ENCODE assay signal across 18 cellular contexts in the genomic region with DNA sequence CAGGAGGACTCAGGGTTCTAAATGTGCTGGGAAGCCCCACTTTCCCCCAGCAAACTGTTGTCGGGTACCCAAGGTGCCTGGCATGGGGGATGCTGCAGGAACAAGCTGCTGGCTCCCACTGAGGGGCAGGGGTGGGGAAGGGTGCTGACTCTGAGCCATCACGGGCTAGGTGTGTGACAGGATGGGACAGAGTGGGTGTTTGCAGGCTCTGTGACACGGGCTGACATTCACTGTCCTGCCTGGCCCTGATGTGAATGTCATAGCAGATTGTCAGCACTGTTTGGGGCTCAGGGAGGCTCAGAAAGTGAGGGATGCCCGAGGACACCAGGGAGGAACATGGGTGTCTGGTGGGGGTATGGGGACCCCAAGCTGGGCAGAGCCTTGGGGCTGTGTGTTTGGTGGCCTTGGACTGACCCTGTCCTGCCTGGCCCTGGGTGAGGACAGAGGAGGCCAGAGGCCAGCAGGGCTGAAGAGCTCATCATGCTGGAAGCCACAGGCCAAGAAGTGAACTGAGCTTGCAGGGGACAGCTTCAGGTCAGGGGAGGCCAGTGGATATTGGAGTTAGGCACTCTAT. TPM values are rescaled to one million over a fixed set of nuclear protein-coding genes. Genes with fewer than 3 reads are reported as not detected.
DNase-seq lines count a peak whose midpoint lies in the region; ATAC-seq and TF ChIP-seq lines count a peak whose summit lies in the region.
"Had no signal": no experiment of that assay in that cellular context is flagged by ENCODE, and none has a peak within 500 bp of the region (broad histone marks: within the 10 kb centered on the region; RNA-seq: fewer than 3 reads in every experiment).

No MANE protein-coding gene starts in this region.

- peaks cover 79 to 99% (median 89%) of the 10 kb centered on the region in 4 donors for H3K4me1 ChIP-seq in esophagus muscularis mucosa
- H3K4me1 ChIP-seq: upper lobe of left lung had no signal

- H3K4me3 ChIP-seq in esophagus muscularis mucosa = no peak overlapping the region
- H3K4me3 ChIP-seq: A549, GM23338, upper lobe of left lung had no signal

- TF ChIP-seq POLR2A in esophagus muscularis mucosa (IDR thresholded peaks at IDR 0.05; ENCODE audit: low read depth) = no peak

- H3K27me3 ChIP-seq in esophagus muscularis mucosa = no peaks in the 10 kb centered on the region
- H3K27me3 ChIP-seq: upper lobe of left lung had no signal

- TF ChIP-seq CTCF in esophagus muscularis mucosa (IDR thresholded peaks at IDR 0.05) (no peak), nephron (IDR thresholded peaks at IDR 0.05; ENCODE audit: unreplicated experiment in 3 of 3) (no peak)

- CTCF ChIA-PET in activated naive CD4-positive, alpha-beta T cell treated with anti-CD3 and anti-CD28 coated beads, Interleukin-2, amount 10 ng/mL, durations not matched to agents 7 days and 5 days (lab: Charles Lee) = no interaction called here
- CTCF ChIA-PET in activated naive CD4-positive, alpha-beta T cell treated with anti-CD3 and anti-CD28 coated beads for 36 hours (lab: Charles Lee) = no interaction called here

- H3K36me3 ChIP-seq in esophagus muscularis mucosa = no peaks in the 10 kb centered on the region
- H3K36me3 ChIP-seq: upper lobe of left lung had no signal

- H3K27ac ChIP-seq in esophagus muscularis mucosa (replicated peaks in 1 of 4) = peak overlapping the region; percentile 79 to 86 (median 84)
- peak overlapping the region; percentile 70 for H3K27ac ChIP-seq in temporal lobe (ENCODE audit: low read depth, low read length)
- H3K27ac ChIP-seq: A549, upper lobe of left lung had no signal

- H3K27ac Mint-ChIP-seq in activated naive CD4-positive, alpha-beta T cell treated with anti-CD3 and anti-CD28 coated beads, Interleukin-2, amount 10 ng/mL, durations not matched to agents 7 days and 5 days = peak overlapping the region; percentile 45
- no peak overlapping the region for H3K27ac Mint-ChIP-seq in activated naive CD4-positive, alpha-beta T cell treated with anti-CD3 and anti-CD28 coated beads for 36 hours
- peak overlapping the region; percentile 69 to 89 (median 78) for H3K27ac Mint-ChIP-seq in nephron
- H3K27ac Mint-ChIP-seq: CD4-positive, alpha-beta T cell; GM23338 had no signal

- no peaks in the 10 kb centered on the region for H3K9me3 ChIP-seq in esophagus muscularis mucosa
- H3K9me3 ChIP-seq: A549, upper lobe of left lung had no signal

- intact Hi-C loops in activated naive CD4-positive, alpha-beta T cell treated with anti-CD3 and anti-CD28 coated beads for 36 hours (cut with micrococcal nuclease) = no loop called here
- intact Hi-C loops in esophagus muscularis mucosa (cut with DNase I) = no loop called here

- no peaks in the 10 kb centered on the region for H3K36me3 Mint-ChIP-seq in activated naive CD4-positive, alpha-beta T cell treated with anti-CD3 and anti-CD28 coated beads, Interleukin-2, amount 10 ng/mL, durations not matched to agents 7 days and 5 days
- no peaks in the 10 kb centered on the region for H3K36me3 Mint-ChIP-seq in activated naive CD4-positive, alpha-beta T cell treated with anti-CD3 and anti-CD28 coated beads for 36 hours (ENCODE audit: low read depth)
- no peaks in the 10 kb centered on the region for H3K36me3 Mint-ChIP-seq in nephron (ENCODE audit: low read depth)
- H3K36me3 Mint-ChIP-seq: naive thymus-derived CD4-positive, alpha-beta T cell had no signal

- peaks cover 7% of the 10 kb centered on the region for H3K9me3 Mint-ChIP-seq in activated naive CD4-positive, alpha-beta T cell treated with anti-CD3 and anti-CD28 coated beads, Interleukin-2, amount 10 ng/mL, durations not matched to agents 7 days and 5 days
- peaks cover 5% of the 10 kb centered on the region for H3K9me3 Mint-ChIP-seq in activated naive CD4-positive, alpha-beta T cell treated with anti-CD3 and anti-CD28 coated beads for 36 hours
- no peaks in the 10 kb centered on the region for H3K9me3 Mint-ChIP-seq in nephron
- H3K9me3 Mint-ChIP-seq: CD4-positive, alpha-beta T cell; GM23338 had no signal

- ATAC-seq in HG02981 (IDR thresholded peaks at IDR 0.05; ENCODE audit: unreplicated experiment) (no peak), GM18867 (IDR thresholded peaks at IDR 0.05; ENCODE audit: unreplicated experiment) (no peak)
- ATAC-seq: GM23338 had no signal

- 20% methylated on average over 1 of the region's 4 CpGs for WGBS in esophagus muscularis mucosa

- no peak for TF ChIP-seq EP300 in esophagus muscularis mucosa (IDR thresholded peaks at IDR 0.05)

- DNase-seq in activated naive CD4-positive, alpha-beta T cell treated with anti-CD3 and anti-CD28 coated beads, Interleukin-2, amount 10 ng/mL, durations not matched to agents 7 days and 5 days = no peak
- DNase-seq in activated naive CD4-positive, alpha-beta T cell treated with anti-CD3 and anti-CD28 coated beads for 36 hours = no peak
- DNase-seq in esophagus muscularis mucosa (ENCODE audit: extremely low spot score) = no peak
- no peak for DNase-seq in activated CD4-positive, CD25-positive, alpha-beta regulatory T cell treated with anti-CD3 and anti-CD28 coated beads, Interleukin-2, amount 50 U/mL, for 72 hours
- DNase-seq: activated CD8-positive, alpha-beta memory T cell treated with anti-CD3 and anti-CD28 coated beads for 24 hours; activated effector memory CD4-positive, alpha-beta T cell treated with Interleukin-2 at 50 U/mL for 16 hours; CD4-positive, alpha-beta T cell; effector memory CD4-positive, alpha-beta T cell; naive thymus-derived CD4-positive, alpha-beta T cell; NCI-H2029 treated with DMSO at 0.1 percent for 48 hours; stimulated activated CD4-positive, alpha-beta T cell treated with anti-CD3 and anti-CD28 coated beads, Interleukin-4, amount 100 ng/mL, for 4 hours had no signal

- H3K27me3 Mint-ChIP-seq in activated naive CD4-positive, alpha-beta T cell treated with anti-CD3 and anti-CD28 coated beads, Interleukin-2, amount 10 ng/mL, durations not matched to agents 7 days and 5 days = peaks cover 8% of the 10 kb centered on the region
- no peaks in the 10 kb centered on the region for H3K27me3 Mint-ChIP-seq in activated naive CD4-positive, alpha-beta T cell treated with anti-CD3 and anti-CD28 coated beads for 36 hours (ENCODE audit: low read depth)
- peaks cover 10% of the 10 kb centered on the region for H3K27me3 Mint-ChIP-seq in nephron (ENCODE audit: low read depth)
- H3K27me3 Mint-ChIP-seq: CD4-positive, alpha-beta T cell; naive thymus-derived CD4-positive, alpha-beta T cell had no signal

- peaks cover 4% of the 10 kb centered on the region for H3K4me1 Mint-ChIP-seq in activated naive CD4-positive, alpha-beta T cell treated with anti-CD3 and anti-CD28 coated beads, Interleukin-2, amount 10 ng/mL, durations not matched to agents 7 days and 5 days
- no peaks in the 10 kb centered on the region for H3K4me1 Mint-ChIP-seq in activated naive CD4-positive, alpha-beta T cell treated with anti-CD3 and anti-CD28 coated beads for 36 hours (ENCODE audit: low read depth)
- H3K4me1 Mint-ChIP-seq in nephron = peaks cover 80% of the 10 kb centered on the region

- no peak overlapping the region for H3K4me3 Mint-ChIP-seq in activated naive CD4-positive, alpha-beta T cell treated with anti-CD3 and anti-CD28 coated beads, Interleukin-2, amount 10 ng/mL, durations not matched to agents 7 days and 5 days
- no peak overlapping the region for H3K4me3 Mint-ChIP-seq in activated naive CD4-positive, alpha-beta T cell treated with anti-CD3 and anti-CD28 coated beads for 36 hours
- peak overlapping the region; percentile 29 to 67 (median 46) for H3K4me3 Mint-ChIP-seq in nephron
- H3K4me3 Mint-ChIP-seq: CD4-positive, alpha-beta T cell; GM23338; naive thymus-derived CD4-positive, alpha-beta T cell had no signal

RNA-seq across cellular contexts. Expression of a gene that starts 20.6 kb away (rescaled TPM):
- 1 to 10 TPM; 5.2 to 5.8 TPM for total RNA-seq in activated naive CD4-positive, alpha-beta T cell treated with anti-CD3 and anti-CD28 coated beads for 36 hours
- total RNA-seq in esophagus muscularis mucosa (10 to 100 TPM; 18.6 to 89.9 (median 40.8) TPM), temporal lobe (30.7 TPM)

Comparison
In these comparisons a context has a peak if more than half of its experiments do, and no peak if none do; other contexts are left out.
1. H3K4me3 Mint-ChIP-seq: peak in nephron (3 of 3); none in activated naive CD4-positive, alpha-beta T cell treated with anti-CD3 and anti-CD28 coated beads, Interleukin-2, amount 10 ng/mL, durations not matched to agents 7 days and 5 days (single experiment) and activated naive CD4-positive, alpha-beta T cell treated with anti-CD3 and anti-CD28 coated beads for 36 hours (single experiment).